11 cellular contexts compared by ENCODE assay signal in the genomic region with DNA sequence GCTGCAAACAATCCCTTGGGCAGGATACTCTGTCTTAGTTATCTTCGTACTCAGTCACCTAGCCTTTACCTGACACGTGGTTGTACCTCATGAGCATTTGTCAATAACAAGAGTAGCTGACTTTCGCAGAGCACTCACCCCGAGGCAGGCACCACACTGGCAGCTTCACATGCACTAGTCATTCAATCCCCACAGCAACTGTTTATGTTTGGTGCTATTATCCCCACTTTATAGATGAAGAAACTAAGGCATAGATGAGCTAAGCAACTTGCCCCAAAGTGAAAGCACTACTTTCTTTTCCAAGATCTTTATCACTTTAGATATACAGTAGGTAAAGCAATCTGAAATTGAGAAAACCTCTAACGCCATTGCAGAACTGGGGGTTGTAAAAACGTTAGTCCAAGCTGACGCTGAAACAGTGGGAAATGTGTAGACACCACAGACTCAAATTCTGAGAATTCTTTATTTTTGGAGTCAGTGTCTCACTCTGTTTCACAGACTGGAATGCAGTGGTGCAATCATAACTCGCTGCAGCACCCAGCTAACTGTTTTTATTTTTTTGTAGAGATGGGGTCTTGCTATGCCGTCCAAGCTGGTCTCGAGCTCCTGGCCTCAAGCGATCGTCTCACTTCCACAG.
A peak's percentile ranks its signal among the peaks of the same experiment; 100 is the strongest.
DNase-seq lines count a peak whose midpoint lies in the region; ATAC-seq, FAIRE-seq and TF ChIP-seq lines count a peak whose summit lies in the region.
"Had no signal": no experiment of that assay in that cellular context is flagged by ENCODE, and none has a peak within 500 bp of the region (broad histone marks: within the 10 kb centered on the region; RNA-seq: fewer than 3 reads in every experiment).

No MANE protein-coding gene starts in this region.

- DNase-seq in stimulated activated CD4-positive, alpha-beta T cell treated with anti-CD3 and anti-CD28 coated beads, Interleukin-1b, Interleukin-23, amount 100 ng/mL, for 48 hours = peak; percentile 75
- DNase-seq in stimulated activated CD4-positive, alpha-beta T cell treated with anti-CD3 and anti-CD28 coated beads, Interleukin-2, amount 100 ng/mL, for 48 hours = no peak
- DNase-seq in astrocyte (ENCODE audit: low read depth) (peak; percentile 61), vagina (ENCODE audit: extremely low spot score in 2 of 2) (no peak), NAMALWA (ENCODE audit: low spot score) (no peak), LoVo (ENCODE audit: low spot score) (no peak), putamen (ENCODE audit: low spot score) (no peak)
- DNase-seq in naive thymus-derived CD8-positive, alpha-beta T cell = no peak
- DNase-seq: NCI-H1417 treated with DMSO at 0.1 percent for 48 hours, T-helper 9 cell had no signal

- no peak overlapping the region for H3K4me2 ChIP-seq in astrocyte (ENCODE audit: low read length)

- ATAC-seq in naive thymus-derived CD8-positive, alpha-beta T cell = no peak

- H3K4me3 ChIP-seq in astrocyte (ENCODE audit: insufficient read depth, low read depth, low read length) = no peak overlapping the region
- no peak overlapping the region for H3K4me3 ChIP-seq in vagina

- H3K79me2 ChIP-seq in astrocyte (ENCODE audit: insufficient read depth, low read length) = no peaks in the 10 kb centered on the region

- no peaks in the 10 kb centered on the region for H4K20me1 ChIP-seq in astrocyte (ENCODE audit: insufficient read depth, low read length)

- H3K27me3 Mint-ChIP-seq in astrocyte (ENCODE audit: low read depth, unreplicated experiment) = peaks cover 5% of the 10 kb centered on the region
- no peaks in the 10 kb centered on the region for H3K27me3 Mint-ChIP-seq in naive thymus-derived CD8-positive, alpha-beta T cell

- TF ChIP-seq CTCF in astrocyte (IDR thresholded peaks at IDR 0.05; ENCODE audit: insufficient read depth, low read depth, low read length) (no peak), vagina (IDR thresholded peaks at IDR 0.05) (no peak)

- H3K27ac Mint-ChIP-seq in astrocyte (ENCODE audit: unreplicated experiment) = peak overlapping the region; percentile 81
- H3K27ac Mint-ChIP-seq in naive thymus-derived CD8-positive, alpha-beta T cell = peak overlapping the region in 9 of 10 donors; percentile 0 to 95 (median 83)

- FAIRE-seq in astrocyte (lab: Jason Lieb, UNC) = no peak

- H2AFZ ChIP-seq in astrocyte (ENCODE audit: low read depth, low read length) = no peak overlapping the region

- H3K27ac ChIP-seq in astrocyte (ENCODE audit: low read depth, low read length) (no peak overlapping the region), vagina (peak overlapping the region; percentile 73)
- H3K27ac ChIP-seq: epithelial cell of prostate had no signal

- H3K27me3 ChIP-seq in astrocyte (ENCODE audit: insufficient read depth, low read length) (no peaks in the 10 kb centered on the region), vagina (no peaks in the 10 kb centered on the region)

- no peak for TF ChIP-seq POLR2A in vagina (IDR thresholded peaks at IDR 0.05)

- intact Hi-C loops in vagina (cut with DNase I) = no loop called here

- no peak overlapping the region for H3K4me3 Mint-ChIP-seq in astrocyte (ENCODE audit: unreplicated experiment)
- H3K4me3 Mint-ChIP-seq in naive thymus-derived CD8-positive, alpha-beta T cell = no peak overlapping the region

- H3K4me1 Mint-ChIP-seq in astrocyte (ENCODE audit: low read depth, unreplicated experiment) = peaks cover 25% of the 10 kb centered on the region
- peaks cover 38 to 67% (median 56%) of the 10 kb centered on the region in 4 donors for H3K4me1 Mint-ChIP-seq in naive thymus-derived CD8-positive, alpha-beta T cell

- H3K9ac ChIP-seq in astrocyte (ENCODE audit: low read length) = no peak overlapping the region

- peaks cover 6% of the 10 kb centered on the region for H3K36me3 Mint-ChIP-seq in astrocyte (ENCODE audit: low read depth, unreplicated experiment)
- H3K36me3 Mint-ChIP-seq in naive thymus-derived CD8-positive, alpha-beta T cell = no peaks in the 10 kb centered on the region

- H3K4me1 ChIP-seq in astrocyte (ENCODE audit: insufficient read depth, low read length) = peaks cover 12% of the 10 kb centered on the region
- H3K4me1 ChIP-seq in vagina = peaks cover 12% of the 10 kb centered on the region

- H3K9me3 ChIP-seq in astrocyte (ENCODE audit: insufficient read depth, low read depth, low read length) (peaks cover 5% of the 10 kb centered on the region), vagina (no peaks in the 10 kb centered on the region)

- peaks cover 18% of the 10 kb centered on the region for H3K9me3 Mint-ChIP-seq in astrocyte (ENCODE audit: unreplicated experiment)
- H3K9me3 Mint-ChIP-seq in naive thymus-derived CD8-positive, alpha-beta T cell = peaks cover 0 to 9% (median 0%) of the 10 kb centered on the region in 9 donors

- POLR2A ChIA-PET in naive thymus-derived CD8-positive, alpha-beta T cell (lab: Charles Lee) = interaction anchor here (1.5 to 1.9 kb wide), 2 partner anchors 14 to 169 kb away, joined by 3 to 5 read pairs; no protein-coding TSS in a partner anchor

- no peaks in the 10 kb centered on the region for H3K36me3 ChIP-seq in astrocyte (ENCODE audit: insufficient read depth, low read length)
- H3K36me3 ChIP-seq in vagina = no peaks in the 10 kb centered on the region

Comparison
In these comparisons a context has a peak if more than half of its experiments do, and no peak if none do; other contexts are left out.
1. DNase-seq: peak in stimulated activated CD4-positive, alpha-beta T cell treated with anti-CD3 and anti-CD28 coated beads, Interleukin-1b, Interleukin-23, amount 100 ng/mL, for 48 hours (single experiment) and astrocyte (single experiment); none in stimulated activated CD4-positive, alpha-beta T cell treated with anti-CD3 and anti-CD28 coated beads, Interleukin-2, amount 100 ng/mL, for 48 hours (0 of 2), naive thymus-derived CD8-positive, alpha-beta T cell (0 of 10), vagina (0 of 2), NAMALWA (single experiment), LoVo (single experiment) and putamen (single experiment).